Comparison of ENCODE assay signal across 10 cellular contexts in genomic region chr12:2358986-2359658, GRCh38.
DNase-seq lines count a peak whose midpoint lies in the region; ATAC-seq and TF ChIP-seq lines count a peak whose summit lies in the region.
"Had no signal": no experiment of that assay in that cellular context is flagged by ENCODE, and none has a peak within 500 bp of the region (broad histone marks: within the 10 kb centered on the region; RNA-seq: fewer than 3 reads in every experiment).

No MANE protein-coding gene starts in this region.

- no peaks in the 10 kb centered on the region for H3K36me3 Mint-ChIP-seq in dendritic cell treated with granulocyte-macrophage colony-stimulating factor and Interleukin-4, amounts not matched to agents 40 ng/mL and 50 ng/mL, for 4 days (ENCODE audit: low read depth)
- H3K36me3 Mint-ChIP-seq in neural progenitor cell (no peaks in the 10 kb centered on the region), endothelial cell (ENCODE audit: low read depth, unreplicated experiment) (no peaks in the 10 kb centered on the region)
- H3K36me3 Mint-ChIP-seq: activated CD8-positive, alpha-beta memory T cell treated with anti-CD3 and anti-CD28 coated beads, Interleukin-2, amount 10 ng/mL, durations not matched to agents 7 days and 5 days had no signal

- H3K27ac ChIP-seq in neural progenitor cell, result no peak overlapping the region

- H3K4me1 ChIP-seq in neural progenitor cell, result peaks cover 9% of the 10 kb centered on the region

- H3K4me3 ChIP-seq in neural progenitor cell, result no peak overlapping the region

- H3K27me3 Mint-ChIP-seq in dendritic cell treated with granulocyte-macrophage colony-stimulating factor and Interleukin-4, amounts not matched to agents 40 ng/mL and 50 ng/mL, for 4 days, result peaks cover 10% of the 10 kb centered on the region
- H3K27me3 Mint-ChIP-seq in neural progenitor cell (ENCODE audit: insufficient read depth, low read depth) (peaks cover 5% of the 10 kb centered on the region), endothelial cell (ENCODE audit: unreplicated experiment) (peaks cover 4% of the 10 kb centered on the region)

- no peaks in the 10 kb centered on the region for H3K9me3 ChIP-seq in neural progenitor cell (ENCODE audit: low read depth)

- no peaks in the 10 kb centered on the region for H4K20me1 ChIP-seq in neural progenitor cell (ENCODE audit: low read depth)

- H3K27ac Mint-ChIP-seq in dendritic cell treated with granulocyte-macrophage colony-stimulating factor and Interleukin-4, amounts not matched to agents 40 ng/mL and 50 ng/mL, for 4 days, result peak overlapping the region; percentile 28
- H3K27ac Mint-ChIP-seq in neural progenitor cell (peak overlapping the region; percentile 8), endothelial cell (ENCODE audit: unreplicated experiment) (no peak overlapping the region)
- H3K27ac Mint-ChIP-seq: activated CD8-positive, alpha-beta memory T cell treated with anti-CD3 and anti-CD28 coated beads, Interleukin-2, amount 10 ng/mL, durations not matched to agents 7 days and 5 days had no signal

- no peaks in the 10 kb centered on the region for H3F3A ChIP-seq in neural progenitor cell (ENCODE audit: low read depth)

- no peak overlapping the region for H3K4me3 Mint-ChIP-seq in dendritic cell treated with granulocyte-macrophage colony-stimulating factor and Interleukin-4, amounts not matched to agents 40 ng/mL and 50 ng/mL, for 4 days
- H3K4me3 Mint-ChIP-seq in neural progenitor cell (no peak overlapping the region), endothelial cell (ENCODE audit: unreplicated experiment) (no peak overlapping the region)
- H3K4me3 Mint-ChIP-seq: activated CD8-positive, alpha-beta memory T cell treated with anti-CD3 and anti-CD28 coated beads, Interleukin-2, amount 10 ng/mL, durations not matched to agents 7 days and 5 days had no signal

- intact Hi-C loops in dendritic cell treated with granulocyte-macrophage colony-stimulating factor and Interleukin-4, amounts not matched to agents 40 ng/mL and 50 ng/mL, for 4 days (cut with micrococcal nuclease), result loop anchor here (1.0 kb wide), 1 partner anchor 224 kb away; no protein-coding TSS in a partner anchor

- no peak overlapping the region for H3K4me2 ChIP-seq in neural progenitor cell

- H3K27me3 ChIP-seq in neural progenitor cell, result no peaks in the 10 kb centered on the region

- H3K36me3 ChIP-seq in neural progenitor cell, result no peaks in the 10 kb centered on the region

- ATAC-seq in GM21825 (IDR thresholded peaks at IDR 0.05; ENCODE audit: unreplicated experiment), result no peak
- ATAC-seq in HG02973 (IDR thresholded peaks at IDR 0.05; ENCODE audit: unreplicated experiment), result no peak
- ATAC-seq: Panc1 had no signal

- no peak overlapping the region for H3K9ac ChIP-seq in neural progenitor cell

- TF ChIP-seq CTCF in neural progenitor cell (IDR thresholded peaks at IDR 0.05) (no peak), endothelial cell (IDR thresholded peaks at IDR 0.05; ENCODE audit: unreplicated experiment) (no peak)

- no peaks in the 10 kb centered on the region for H3K9me3 Mint-ChIP-seq in dendritic cell treated with granulocyte-macrophage colony-stimulating factor and Interleukin-4, amounts not matched to agents 40 ng/mL and 50 ng/mL, for 4 days
- H3K9me3 Mint-ChIP-seq in neural progenitor cell (no peaks in the 10 kb centered on the region), endothelial cell (ENCODE audit: unreplicated experiment) (no peaks in the 10 kb centered on the region)

- no peaks in the 10 kb centered on the region for H3K79me2 ChIP-seq in neural progenitor cell (ENCODE audit: low read depth)

- DNase-seq in CD1c-positive myeloid dendritic cell (ENCODE audit: extremely low spot score), result peak; percentile 51
- DNase-seq in MV-4-11 (lab: John Stamatoyannopoulos, UW), result peak; percentile 49
- DNase-seq in neural progenitor cell (ENCODE audit: low spot score), result no peak
- DNase-seq in endothelial cell (ENCODE audit: low spot score), result no peak
- no peak for DNase-seq in SKM-1 (lab: John Stamatoyannopoulos, UW; ENCODE audit: unreplicated experiment)

- peak overlapping the region; percentile 44 for H2AFZ ChIP-seq in neural progenitor cell (replicated peaks)

- H3K4me1 Mint-ChIP-seq in dendritic cell treated with granulocyte-macrophage colony-stimulating factor and Interleukin-4, amounts not matched to agents 40 ng/mL and 50 ng/mL, for 4 days (ENCODE audit: low read depth), result peaks cover 48% of the 10 kb centered on the region
- H3K4me1 Mint-ChIP-seq in neural progenitor cell, result peaks cover 32% of the 10 kb centered on the region
- peaks cover 26% of the 10 kb centered on the region for H3K4me1 Mint-ChIP-seq in endothelial cell (ENCODE audit: unreplicated experiment)

Comparison
In these comparisons a context has a peak if more than half of its experiments do, and no peak if none do; other contexts are left out.
1. DNase-seq: peak in CD1c-positive myeloid dendritic cell (single experiment) and MV-4-11 (single experiment); none in neural progenitor cell (single experiment), endothelial cell (single experiment) and SKM-1 (single experiment).